ENCODE assay signal across 1 cellular context in the genomic region with DNA sequence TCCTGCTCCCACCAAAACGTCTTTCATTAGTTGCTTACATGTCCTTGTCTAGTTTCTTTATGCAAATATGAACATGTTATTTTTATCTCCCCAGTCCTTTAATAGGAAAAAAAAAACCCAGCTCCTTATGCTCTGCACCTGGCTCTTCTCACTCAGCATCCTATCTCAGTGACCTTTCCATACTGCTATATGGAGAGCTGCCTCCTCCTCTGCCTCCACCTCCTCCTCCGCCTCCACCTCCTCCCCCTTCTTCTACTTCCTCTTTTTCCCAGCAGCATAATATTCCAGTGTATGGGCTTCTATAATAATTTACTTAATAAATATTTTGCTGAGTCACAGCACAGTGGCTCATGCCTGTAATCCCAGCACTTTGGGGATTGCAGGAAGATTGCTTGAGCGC.
TF ChIP-seq lines count a peak whose summit lies in the region.

No MANE protein-coding gene starts in this region.

TF ChIP-seq in GM12891, 5 proteins besides CTCF, POLR2A, EP300 and RAD21:
- no peak; the same call in 1 of the 2 replicates for TF ChIP-seq SPI1 (IDR thresholded peaks at IDR 0.05; ENCODE audit: low read depth, low read length)
- TF ChIP-seq TAF1 (IDR thresholded peaks at IDR 0.05; ENCODE audit: low read depth, low read length): no peak
- no peak for TF ChIP-seq POLR2AphosphoS5 (IDR thresholded peaks at IDR 0.05; ENCODE audit: low read depth, low read length)
TF ChIP-seq in GM12891: peak in this region for 0.
